ENCODE assay signal across 8 cellular contexts in the genomic region with DNA sequence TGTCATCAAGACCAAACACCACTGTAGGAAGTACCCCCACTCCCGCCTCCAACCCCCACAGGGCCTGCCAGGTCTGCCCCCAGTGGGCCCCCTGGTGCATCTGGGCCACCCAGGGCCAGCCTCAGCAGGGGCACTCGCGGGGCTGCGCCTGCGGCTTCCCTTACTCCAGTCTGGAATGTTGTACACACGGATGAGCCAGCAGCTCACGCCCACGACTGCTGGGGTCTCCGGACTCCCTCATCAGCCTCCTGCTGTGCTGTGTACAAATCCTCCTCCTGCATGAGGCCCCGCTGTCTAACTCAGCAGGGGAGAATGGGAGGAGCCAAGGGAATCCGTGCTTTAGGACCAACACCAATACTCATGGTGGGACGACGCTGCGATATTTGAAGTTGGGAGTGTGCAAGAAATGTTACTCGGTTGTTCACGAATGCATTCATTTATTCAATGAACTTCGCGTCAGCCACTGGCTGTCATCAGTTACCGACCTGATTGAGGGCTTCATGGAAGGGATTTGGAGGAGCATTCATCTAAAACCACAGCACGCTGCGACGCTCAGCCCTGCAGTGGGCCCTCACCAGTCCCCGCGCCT. TPM values are rescaled to one million over a fixed set of nuclear protein-coding genes. Genes with fewer than 3 reads are reported as not detected.
DNase-seq lines count a peak whose midpoint lies in the region; ATAC-seq, FAIRE-seq and TF ChIP-seq lines count a peak whose summit lies in the region.

No MANE protein-coding gene starts in this region.

- peak overlapping the region; percentile 72 for H3K27ac ChIP-seq in muscle layer of duodenum (ENCODE audit: low read length)

- peak overlapping the region; percentile 64 for H3K27ac Mint-ChIP-seq in endothelial cell (ENCODE audit: unreplicated experiment)

- peaks cover 0 to 18% of the 10 kb centered on the region in 2 donors for H3K36me3 ChIP-seq in muscle layer of duodenum (ENCODE audit: control insufficient read depth in 1 of 2, insufficient read depth in 2 of 2, low read length in 2 of 2)

- H3K27me3 Mint-ChIP-seq in endothelial cell (ENCODE audit: unreplicated experiment), result peaks cover 12% of the 10 kb centered on the region

- DNase-seq in D341Med (ENCODE audit: low spot score), result peak; percentile 65
- DNase-seq in HTR-8/SVneo (ENCODE audit: insufficient read length, low spot score), result peak; percentile 63
- peak; percentile 40 for DNase-seq in SK-MEL-5 (ENCODE audit: low read depth, low spot score)
- no peak for DNase-seq in endothelial cell (ENCODE audit: low spot score)
- DNase-seq in retina, result no peak
- DNase-seq in stimulated activated CD4-positive, alpha-beta T cell treated with anti-CD3 and anti-CD28 coated beads, Interleukin-4, amount 100 ng/mL, for 4 hours, result no peak

- in situ Hi-C loops in SK-MEL-5 (cut with HindIII; ENCODE audit: low pct_unique_long_range_greater_than_20kb, low sequenced_read_pairs), result no loop called here

- peaks cover 6 to 29% of the 10 kb centered on the region in 2 donors for H3K4me1 ChIP-seq in muscle layer of duodenum (ENCODE audit: control insufficient read depth in 1 of 2, insufficient read depth in 2 of 2, low read length in 2 of 2)

- peaks cover 21% of the 10 kb centered on the region for H3K4me1 Mint-ChIP-seq in endothelial cell (ENCODE audit: unreplicated experiment)

- H3K36me3 Mint-ChIP-seq in endothelial cell (ENCODE audit: low read depth, unreplicated experiment), result peaks cover 11% of the 10 kb centered on the region

- peak; percentile 67 for FAIRE-seq in HTR-8/SVneo (lab: Jason Lieb, UNC)

- no peak for TF ChIP-seq CTCF in endothelial cell (IDR thresholded peaks at IDR 0.05; ENCODE audit: unreplicated experiment)

- no peaks in the 10 kb centered on the region for H3K9me3 ChIP-seq in muscle layer of duodenum (ENCODE audit: control insufficient read depth in 1 of 2, low read length in 2 of 2)

- peak overlapping the region; percentile 90 for H3K4me3 ChIP-seq in muscle layer of duodenum (ENCODE audit: low read depth in 1 of 2, low read length in 2 of 2)

- H3K9me3 Mint-ChIP-seq in endothelial cell (ENCODE audit: unreplicated experiment), result peaks cover under 1% of the 10 kb centered on the region

- peak overlapping the region; percentile 88 for H3K4me3 Mint-ChIP-seq in endothelial cell (ENCODE audit: unreplicated experiment)

- no peaks in the 10 kb centered on the region for H3K27me3 ChIP-seq in muscle layer of duodenum (ENCODE audit: low read depth, low read length)

- peak; percentile 7 for ATAC-seq in GM19463 (IDR thresholded peaks at IDR 0.05; ENCODE audit: unreplicated experiment)

RNA-seq across cellular contexts. Expression of a gene that starts 0.7 kb away (rescaled TPM):
- 21.2 and 21.3 TPM in 2 replicates for total RNA-seq in SK-MEL-5 (2014; rRNA removed; shearing (Covaris generic))
- polyA plus RNA-seq in SK-MEL-5 (2015; cell fraction: cytosol; rRNA removed), result 22.3 and 30.6 TPM in 2 replicates
- polyA plus RNA-seq in SK-MEL-5 (2015; cell fraction: nucleus; rRNA removed), result 30.6 and 34.5 TPM in 2 replicates
- 8.5 TPM for total RNA-seq in endothelial cell (ENCODE audit: unreplicated experiment)

Comparison
In these comparisons a context has a peak if more than half of its experiments do, and no peak if none do; other contexts are left out.
1. DNase-seq: peak in D341Med (single experiment), HTR-8/SVneo (single experiment) and SK-MEL-5 (single experiment); none in endothelial cell (single experiment), retina (single experiment) and stimulated activated CD4-positive, alpha-beta T cell treated with anti-CD3 and anti-CD28 coated beads, Interleukin-4, amount 100 ng/mL, for 4 hours (0 of 2).